Comparison of ENCODE assay signal across 23 cellular contexts in the genomic region with DNA sequence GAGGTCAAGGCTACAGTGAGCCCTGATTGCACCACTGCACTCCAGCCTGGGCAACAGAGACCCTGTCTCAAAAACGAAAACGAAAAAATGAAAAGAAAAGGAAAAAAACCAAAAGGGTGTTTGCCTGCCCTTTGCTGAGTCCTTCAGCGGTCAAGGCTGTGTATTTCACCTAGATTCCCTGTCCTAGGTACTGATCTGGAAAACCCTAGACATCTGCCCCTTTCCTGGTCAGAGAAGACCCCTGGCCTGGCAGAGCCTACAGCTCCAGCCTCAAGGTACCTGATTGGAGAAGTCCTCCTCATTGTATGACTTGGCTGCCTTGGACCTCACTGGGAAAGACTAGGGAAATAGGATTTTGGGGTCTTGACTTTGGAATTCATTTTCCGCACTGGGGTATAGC.
"Had no signal": no experiment of that assay in that cellular context is flagged by ENCODE, and none has a peak within 500 bp of the region (broad histone marks: within the 10 kb centered on the region; RNA-seq: fewer than 3 reads in every experiment).

No MANE protein-coding gene starts in this region.

- H3K9me3 ChIP-seq: gastrocnemius medialis, prostate gland, right atrium auricular region, sigmoid colon, stomach, thyroid gland, vagina had no signal

- DNase-seq: effector CD8-positive, alpha-beta T cell; endodermal cell; foreskin fibroblast; gastrocnemius medialis; head of caudate nucleus; kidney; mesenchymal stem cell; midbrain; naive thymus-derived CD4-positive, alpha-beta T cell; nucleus accumbens; sigmoid colon; stimulated activated CD4-positive, alpha-beta T cell treated with anti-CD3 and anti-CD28 coated beads, Interleukin-2, amount 100 ng/mL, for 24 hours; stimulated activated CD4-positive, alpha-beta T cell treated with anti-CD3 and anti-CD28 coated beads, Interleukin-4, amount 100 ng/mL, for 24 hours; stimulated activated naive CD4-positive, alpha-beta T cell treated with Interleukin-2 at 50 U/mL for 16 hours; stomach; thyroid gland had no signal

- H3K27ac ChIP-seq: epithelial cell of prostate, gastrocnemius medialis, prostate gland, right atrium auricular region, sigmoid colon, stomach, thyroid gland, vagina had no signal

- H3K4me3 ChIP-seq: gastrocnemius medialis, prostate gland, right atrium auricular region, sigmoid colon, stomach, thyroid gland, vagina had no signal

- H3K27me3 ChIP-seq: gastrocnemius medialis, right atrium auricular region, sigmoid colon, stomach, thyroid gland, vagina had no signal

- ATAC-seq: esophagus mucosa; gastrocnemius medialis; left lobe of liver; naive thymus-derived CD4-positive, alpha-beta T cell; stimulated activated effector memory CD8-positive, alpha-beta T cell treated with anti-CD3 and anti-CD28 coated beads, Interleukin-12 subunit alpha, Interleukin-12 subunit beta, amount 100 ng/mL, for 72 hours had no signal

- H3K36me3 ChIP-seq: gastrocnemius medialis, prostate gland, right atrium auricular region, sigmoid colon, stomach, thyroid gland, vagina had no signal

- H3K4me1 ChIP-seq: gastrocnemius medialis, prostate gland, right atrium auricular region, sigmoid colon, thyroid gland, vagina had no signal
